Comparison of ENCODE assay signal across 8 cellular contexts in the genomic region with DNA sequence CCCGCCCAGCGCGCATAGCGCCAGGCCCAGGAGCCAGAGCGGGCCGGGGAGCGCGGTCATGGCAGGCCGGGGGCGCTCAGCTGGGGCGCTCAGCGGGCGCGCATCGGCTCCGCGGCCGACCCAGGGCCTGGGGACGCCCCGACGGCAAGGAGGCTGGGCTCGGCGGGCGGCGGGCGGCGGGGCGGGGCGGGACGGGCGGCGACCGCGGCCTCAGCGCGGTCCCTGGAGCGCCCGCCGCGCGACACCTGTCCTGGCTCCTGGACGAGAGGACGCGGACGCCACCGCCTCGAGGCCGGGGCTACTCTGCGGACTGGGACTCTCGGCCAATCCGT. TPM values are rescaled to one million over a fixed set of nuclear protein-coding genes. Genes with fewer than 3 reads are reported as not detected.
A peak's percentile ranks its signal among the peaks of the same experiment; 100 is the strongest.
DNase-seq lines count a peak whose midpoint lies in the region; ATAC-seq, FAIRE-seq and TF ChIP-seq lines count a peak whose summit lies in the region.

No MANE protein-coding gene starts in this region.

- H3K9ac ChIP-seq in HUES6 (ENCODE audit: low read length) (no peak overlapping the region), skeletal muscle satellite cell (ENCODE audit: low read depth, low read length) (no peak overlapping the region)

- H3K4me3 ChIP-seq in HUES6 (ENCODE audit: low read depth, low read length): peak overlapping the region; percentile 67
- H3K4me3 ChIP-seq in fibroblast of the aortic adventitia (ENCODE audit: low read depth, low read length): peak overlapping the region; percentile 9
- H3K4me3 ChIP-seq in skeletal muscle satellite cell (ENCODE audit: low read length): peak overlapping the region; percentile 59

- peaks cover 84% of the 10 kb centered on the region for H3K27me3 ChIP-seq in HUES6 (ENCODE audit: control insufficient read depth, insufficient read depth, low read length)
- H3K27me3 ChIP-seq in skeletal muscle satellite cell (ENCODE audit: control insufficient read depth, insufficient read depth, low read length): peaks cover 40% of the 10 kb centered on the region

- H3K36me3 ChIP-seq in HUES6 (ENCODE audit: control insufficient read depth, insufficient read depth, low read length) (no peaks in the 10 kb centered on the region), skeletal muscle satellite cell (ENCODE audit: insufficient read depth, low read length) (no peaks in the 10 kb centered on the region)

- peak overlapping the region; percentile 65 for H3K4me2 ChIP-seq in skeletal muscle satellite cell (ENCODE audit: low read length)

- no peak for TF ChIP-seq CTCF in fibroblast of the aortic adventitia (IDR thresholded peaks at IDR 0.05; ENCODE audit: insufficient read depth, low read length)

- no peak overlapping the region for H3K27ac ChIP-seq in HUES6 (ENCODE audit: low read depth, low read length)

- no peaks in the 10 kb centered on the region for H3K4me1 ChIP-seq in HUES6 (ENCODE audit: control insufficient read depth, insufficient read depth, low read length)
- peaks cover 9% of the 10 kb centered on the region for H3K4me1 ChIP-seq in skeletal muscle satellite cell (ENCODE audit: control insufficient read depth, insufficient read depth, low read length)

- H3K9me3 ChIP-seq in HUES6 (ENCODE audit: control insufficient read depth, insufficient read depth, low read depth, low read length): no peaks in the 10 kb centered on the region
- no peaks in the 10 kb centered on the region for H3K9me3 ChIP-seq in skeletal muscle satellite cell (replicated peaks; ENCODE audit: low read length)

- ATAC-seq in GM19328 (IDR thresholded peaks at IDR 0.05; ENCODE audit: unreplicated experiment): no peak

- no peak for FAIRE-seq in GM19239 (lab: Jason Lieb, UNC)

- DNase-seq in GM19239 (ENCODE audit: insufficient read length, low spot score) (peak; percentile 38), fibroblast of the aortic adventitia (ENCODE audit: low read depth) (no peak), HCEC 1CT (no peak), COR-L47 (lab: John Stamatoyannopoulos, UW) (no peak), NCI-H1092 (lab: John Stamatoyannopoulos, UW) (no peak)

RNA-seq across cellular contexts. Expression of a gene that starts 0.3 kb away (rescaled TPM):
- total RNA-seq in fibroblast of the aortic adventitia (ENCODE audit: low replicate concordance): not detected in 2 replicates
- total RNA-seq in skeletal muscle satellite cell (2012; rRNA removed): under 0.01 TPM in 2 replicates

RNA-seq across cellular contexts. Expression of a gene that starts 17.2 kb away (rescaled TPM):
- total RNA-seq in fibroblast of the aortic adventitia (ENCODE audit: low replicate concordance): 0.98 and 0.99 TPM in 2 replicates
- total RNA-seq in skeletal muscle satellite cell (2012; rRNA removed): 0.87 and 1.0 TPM in 2 replicates

RNA-seq across cellular contexts. Expression of a gene that starts 49.7 kb away (rescaled TPM):
- total RNA-seq in fibroblast of the aortic adventitia (ENCODE audit: low replicate concordance): 28.4 and 39.6 TPM in 2 replicates
- 22.3 and 27.1 TPM in 2 replicates for total RNA-seq in skeletal muscle satellite cell (2012; rRNA removed)

Comparison
In these comparisons a context has a peak if more than half of its experiments do, and no peak if none do; other contexts are left out.
1. H3K4me3 ChIP-seq: peak in every context shown above with its lines; median percentile 67 in HUES6; 59 in skeletal muscle satellite cell; 9 in fibroblast of the aortic adventitia.